20 cellular contexts compared by ENCODE assay signal in genomic region chr17:64250211-64250835, GRCh38. TPM values are rescaled to one million over a fixed set of nuclear protein-coding genes. Genes with fewer than 3 reads are reported as not detected.
DNase-seq lines count a peak whose midpoint lies in the region; ATAC-seq and TF ChIP-seq lines count a peak whose summit lies in the region.
"Had no signal": no experiment of that assay in that cellular context is flagged by ENCODE, and none has a peak within 500 bp of the region (broad histone marks: within the 10 kb centered on the region; RNA-seq: fewer than 3 reads in every experiment).

No MANE protein-coding gene starts in this region.

- no peaks in the 10 kb centered on the region for H3K27me3 Mint-ChIP-seq in endodermal cell (ENCODE audit: insufficient read depth)
- no peaks in the 10 kb centered on the region for H3K27me3 Mint-ChIP-seq in activated T-cell treated with anti-CD3 and anti-CD28 coated beads, Interleukin-2, amount 50 U/mL, for 4 hours (ENCODE audit: low read depth)
- H3K27me3 Mint-ChIP-seq: activated CD4-positive, alpha-beta T cell treated with anti-CD3 and anti-CD28 coated beads for 36 hours; activated naive CD8-positive, alpha-beta T cell treated with anti-CD3 and anti-CD28 coated beads, Interleukin-2, amount 10 ng/mL, durations not matched to agents 7 days and 5 days; CD4-positive, alpha-beta memory T cell had no signal

- H3K36me3 Mint-ChIP-seq in endodermal cell (ENCODE audit: low read depth): no peaks in the 10 kb centered on the region
- peaks cover 8% of the 10 kb centered on the region for H3K36me3 Mint-ChIP-seq in activated T-cell treated with anti-CD3 and anti-CD28 coated beads, Interleukin-2, amount 50 U/mL, for 4 hours (ENCODE audit: insufficient read depth)
- H3K36me3 Mint-ChIP-seq: CD4-positive, alpha-beta memory T cell had no signal

- H3K4ac ChIP-seq in trophoblast cell (ENCODE audit: low read depth, low read length): peak overlapping the region; percentile 99

- H3K27me3 ChIP-seq in endodermal cell (ENCODE audit: control insufficient read depth, insufficient read depth, low read length, poor library complexity, severe bottlenecking) (no peaks in the 10 kb centered on the region), trophoblast cell (ENCODE audit: insufficient read depth, low read length) (no peaks in the 10 kb centered on the region)

- peak overlapping the region; percentile 81 for H2AK5ac ChIP-seq in trophoblast cell (ENCODE audit: low read length)

- H2BK120ac ChIP-seq in trophoblast cell (ENCODE audit: insufficient read depth, low read length, poor library complexity): peak overlapping the region; percentile 57

- H3K18ac ChIP-seq in trophoblast cell (ENCODE audit: low read length): peak overlapping the region; percentile 82

- peak overlapping the region; percentile 73 for H4K91ac ChIP-seq in trophoblast cell (ENCODE audit: low read depth, low read length)

- H3K79me1 ChIP-seq in trophoblast cell (ENCODE audit: low read length): peaks cover 23% of the 10 kb centered on the region

- no peaks in the 10 kb centered on the region for H3K9me3 ChIP-seq in endodermal cell (ENCODE audit: control insufficient read depth, low read length)
- no peaks in the 10 kb centered on the region for H3K9me3 ChIP-seq in trophoblast cell (ENCODE audit: insufficient read depth, low read depth, low read length)

- H3K4me2 ChIP-seq in trophoblast cell (ENCODE audit: low read length): no peak overlapping the region
- H3K4me2 ChIP-seq: GM23338 had no signal

- H3K4me1 Mint-ChIP-seq in endodermal cell: peaks cover 5% of the 10 kb centered on the region
- peaks cover 2% of the 10 kb centered on the region for H3K4me1 Mint-ChIP-seq in activated T-cell treated with anti-CD3 and anti-CD28 coated beads, Interleukin-2, amount 50 U/mL, for 4 hours (ENCODE audit: low read depth)
- H3K4me1 Mint-ChIP-seq: activated naive CD8-positive, alpha-beta T cell treated with anti-CD3 and anti-CD28 coated beads, Interleukin-2, amount 10 ng/mL, durations not matched to agents 7 days and 5 days had no signal

- H3K36me3 ChIP-seq in endodermal cell (ENCODE audit: control insufficient read depth, insufficient read depth, low read length) (no peaks in the 10 kb centered on the region), trophoblast cell (ENCODE audit: control insufficient read depth in 1 of 2, insufficient read depth in 2 of 2, low read length in 2 of 2) (no peaks in the 10 kb centered on the region)

- ATAC-seq in activated T-cell treated with anti-CD3 and anti-CD28 coated beads, Interleukin-2, amount 50 U/mL, for 4 hours: no peak
- ATAC-seq in GM21526 (IDR thresholded peaks at IDR 0.05; ENCODE audit: low FRiP score, unreplicated experiment): no peak
- ATAC-seq: activated CD4-positive, alpha-beta T cell treated with anti-CD3 and anti-CD28 coated beads for 36 hours; GM23338; stimulated activated effector memory CD8-positive, alpha-beta T cell treated with anti-CD3 and anti-CD28 coated beads, Interleukin-12 subunit alpha, Interleukin-12 subunit beta, amount 100 ng/mL, for 72 hours had no signal

- H3K23ac ChIP-seq in trophoblast cell (ENCODE audit: low read length): no peak overlapping the region

- no peak overlapping the region for H3K27ac Mint-ChIP-seq in endodermal cell
- H3K27ac Mint-ChIP-seq: activated CD4-positive, alpha-beta T cell treated with anti-CD3 and anti-CD28 coated beads for 36 hours; activated naive CD8-positive, alpha-beta T cell treated with anti-CD3 and anti-CD28 coated beads, Interleukin-2, amount 10 ng/mL, durations not matched to agents 7 days and 5 days; CD4-positive, alpha-beta memory T cell; stimulated activated effector memory CD8-positive, alpha-beta T cell treated with anti-CD3 and anti-CD28 coated beads, Interleukin-12 subunit alpha, Interleukin-12 subunit beta, amount 100 ng/mL, for 72 hours had no signal

- peak overlapping the region; percentile 83 for H2BK12ac ChIP-seq in trophoblast cell (ENCODE audit: low read length)

- H4K12ac ChIP-seq in trophoblast cell (ENCODE audit: low read depth, low read length): no peak overlapping the region

- H3K27ac ChIP-seq in endodermal cell (ENCODE audit: low read depth, low read length) (no peak overlapping the region), trophoblast cell (ENCODE audit: low read depth, low read length) (no peak overlapping the region)

- no peak overlapping the region for H2BK5ac ChIP-seq in trophoblast cell (ENCODE audit: low read depth, low read length, poor library complexity)

- no peak overlapping the region for H3K4me3 ChIP-seq in endodermal cell (ENCODE audit: low read length)
- H3K4me3 ChIP-seq in trophoblast cell (ENCODE audit: low read depth, low read length): no peak overlapping the region
- H3K4me3 ChIP-seq: GM23338 had no signal

- H3K4me1 ChIP-seq in endodermal cell (ENCODE audit: control insufficient read depth, insufficient read depth, low read length) (no peaks in the 10 kb centered on the region), trophoblast cell (ENCODE audit: control insufficient read depth in 1 of 2, insufficient read depth in 2 of 2, low read length in 2 of 2) (peaks cover 53 to 64% of the 10 kb centered on the region in 2 experiments)

- H3K9ac ChIP-seq in endodermal cell (ENCODE audit: extremely low read depth, low read length, poor library complexity, severe bottlenecking) (no peak overlapping the region), trophoblast cell (ENCODE audit: low read length) (no peak overlapping the region)

- H3K14ac ChIP-seq in trophoblast cell (ENCODE audit: low read length): peak overlapping the region; percentile 74

- no peak overlapping the region for H2AFZ ChIP-seq in trophoblast cell (ENCODE audit: insufficient read depth, low read length, poor library complexity)
- H2AFZ ChIP-seq: GM23338 had no signal

- H3K4me3 Mint-ChIP-seq in endodermal cell: no peak overlapping the region
- no peak overlapping the region for H3K4me3 Mint-ChIP-seq in activated T-cell treated with anti-CD3 and anti-CD28 coated beads, Interleukin-2, amount 50 U/mL, for 4 hours
- H3K4me3 Mint-ChIP-seq: activated CD4-positive, alpha-beta T cell treated with anti-CD3 and anti-CD28 coated beads for 36 hours; activated naive CD8-positive, alpha-beta T cell treated with anti-CD3 and anti-CD28 coated beads, Interleukin-2, amount 10 ng/mL, durations not matched to agents 7 days and 5 days; CD4-positive, alpha-beta memory T cell; GM23338; stimulated activated effector memory CD8-positive, alpha-beta T cell treated with anti-CD3 and anti-CD28 coated beads, Interleukin-12 subunit alpha, Interleukin-12 subunit beta, amount 100 ng/mL, for 72 hours had no signal

- WGBS in endodermal cell (ENCODE audit: insufficient coverage in 1 of 2, insufficient read length in 1 of 2), 2 experiments: 85 to 96% methylated on average over 4 of the region's 4 CpGs
- WGBS in trophoblast cell (ENCODE audit: extremely low coverage, insufficient coverage, insufficient read length): no CpG with 5 or more reads among the region's 4 CpGs

- peak overlapping the region; percentile 54 for H4K8ac ChIP-seq in trophoblast cell (ENCODE audit: low read depth, low read length)

- peak; percentile 65 for DNase-seq in DMS79 treated with DMSO at 0.1 percent for 48 hours (lab: John Stamatoyannopoulos, UW)
- peak; percentile 82 for DNase-seq in NCI-H69 (lab: John Stamatoyannopoulos, UW)
- peak; percentile 9 for DNase-seq in endodermal cell
- no peak for DNase-seq in trophoblast cell
- DNase-seq in activated gamma-delta T cell (lab: John Stamatoyannopoulos, UW): no peak
- no peak for DNase-seq in activated T-cell treated with anti-CD3 and anti-CD28 coated beads, Interleukin-2, amount 50 U/mL, for 4 hours
- DNase-seq in effector CD8-positive, alpha-beta T cell (lab: John Stamatoyannopoulos, UW): no peak
- DNase-seq: activated CD4-positive, alpha-beta T cell treated with anti-CD3 and anti-CD28 coated beads for 36 hours; activated naive CD8-positive, alpha-beta T cell treated with anti-CD3 and anti-CD28 coated beads, Interleukin-2, amount 10 ng/mL, durations not matched to agents 7 days and 5 days; CD4-positive, alpha-beta memory T cell; cortex of kidney; foreskin melanocyte; hippocampal formation; NCI-H1694 treated with DMSO at 0.1 percent for 48 hours; NCI-H524 treated with DMSO at 0.1 percent for 48 hours; OCI-M1; SHP77 treated with DMSO at 0.1 percent for 48 hours had no signal

- H3K79me2 ChIP-seq in trophoblast cell (ENCODE audit: control insufficient read depth, insufficient read depth, low read length, poor library complexity): peaks cover 27% of the 10 kb centered on the region

- no peak for TF ChIP-seq CTCF in endodermal cell (conservative IDR thresholded peaks at IDR 0.05)

- H3K9me3 Mint-ChIP-seq in endodermal cell: no peaks in the 10 kb centered on the region
- no peaks in the 10 kb centered on the region for H3K9me3 Mint-ChIP-seq in activated T-cell treated with anti-CD3 and anti-CD28 coated beads, Interleukin-2, amount 50 U/mL, for 4 hours
- H3K9me3 Mint-ChIP-seq: activated naive CD8-positive, alpha-beta T cell treated with anti-CD3 and anti-CD28 coated beads, Interleukin-2, amount 10 ng/mL, durations not matched to agents 7 days and 5 days; CD4-positive, alpha-beta memory T cell; GM23338; stimulated activated effector memory CD8-positive, alpha-beta T cell treated with anti-CD3 and anti-CD28 coated beads, Interleukin-12 subunit alpha, Interleukin-12 subunit beta, amount 100 ng/mL, for 72 hours had no signal

RNA-seq across cellular contexts. Expression of gene TEX2, which starts 12.7 kb away (rescaled TPM):
- total RNA-seq in endodermal cell: 10 to 100 TPM; 11.6 to 13.1 TPM
- polyA plus RNA-seq in endodermal cell (2013, experiment 1 of 2): 11.5 TPM
- polyA plus RNA-seq in endodermal cell (2013, experiment 2 of 2): 9.5 TPM
- polyA plus RNA-seq in trophoblast cell (2013): 46.2 and 46.6 TPM in 2 replicates
- 10 to 100 TPM; 18.4 to 20.4 (median 19.9) TPM for total RNA-seq in activated T-cell treated with anti-CD3 and anti-CD28 coated beads, Interleukin-2, amount 50 U/mL, for 4 hours

Comparison
In these comparisons a context has a peak if more than half of its experiments do, and no peak if none do; other contexts are left out.
1. DNase-seq: peak in DMS79 treated with DMSO at 0.1 percent for 48 hours (single experiment), NCI-H69 (single experiment) and endodermal cell (single experiment); none in trophoblast cell (0 of 2), activated gamma-delta T cell (single experiment), activated T-cell treated with anti-CD3 and anti-CD28 coated beads, Interleukin-2, amount 50 U/mL, for 4 hours (single experiment) and effector CD8-positive, alpha-beta T cell (single experiment).